ENCODE assay signal across 9 cellular contexts in the genomic region with DNA sequence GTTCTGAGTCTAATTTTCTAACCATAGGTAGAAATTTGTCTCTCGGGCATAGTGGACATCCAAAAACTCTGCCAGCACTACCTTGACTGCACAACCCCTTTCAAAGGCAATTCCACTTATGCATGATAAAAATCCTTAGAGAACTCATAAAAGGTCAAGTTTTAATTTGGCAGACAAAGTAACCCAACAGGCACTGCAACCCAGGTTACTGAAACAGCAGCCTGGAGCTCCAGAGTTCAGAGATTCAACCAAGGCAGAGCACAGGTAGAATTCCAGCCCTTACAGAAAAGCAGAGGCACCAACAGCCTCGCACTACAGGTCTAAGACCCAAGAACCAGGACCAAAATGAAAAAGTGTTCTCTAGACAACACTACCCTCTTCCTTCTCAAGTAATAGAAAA. TPM values are rescaled to one million over a fixed set of nuclear protein-coding genes. Genes with fewer than 3 reads are reported as not detected.
DNase-seq lines count a peak whose midpoint lies in the region; ATAC-seq and TF ChIP-seq lines count a peak whose summit lies in the region.
"Had no signal": no experiment of that assay in that cellular context is flagged by ENCODE, and none has a peak within 500 bp of the region (broad histone marks: within the 10 kb centered on the region; RNA-seq: fewer than 3 reads in every experiment).

No MANE protein-coding gene starts in this region.

- no peaks in the 10 kb centered on the region for H3K27me3 Mint-ChIP-seq in CD4-positive, alpha-beta memory T cell
- peaks cover 2% of the 10 kb centered on the region for H3K27me3 Mint-ChIP-seq in activated naive CD8-positive, alpha-beta T cell treated with anti-CD3 and anti-CD28 coated beads, Interleukin-2, amount 50 U/mL, for 24 hours
- H3K27me3 Mint-ChIP-seq in natural killer cell (ENCODE audit: low read depth in 2 of 2), result no peaks in the 10 kb centered on the region

- peaks cover 0 to 4% of the 10 kb centered on the region in 2 donors for H3K36me3 Mint-ChIP-seq in CD4-positive, alpha-beta memory T cell
- no peaks in the 10 kb centered on the region for H3K36me3 Mint-ChIP-seq in activated naive CD8-positive, alpha-beta T cell treated with anti-CD3 and anti-CD28 coated beads, Interleukin-2, amount 50 U/mL, for 24 hours (ENCODE audit: low read depth)
- H3K36me3 Mint-ChIP-seq in natural killer cell, result no peaks in the 10 kb centered on the region

- no peak for TF ChIP-seq EP300 in esophagus muscularis mucosa (IDR thresholded peaks at IDR 0.05)

- POLR2A ChIA-PET in CD4-positive, alpha-beta memory T cell (lab: Charles Lee; ENCODE audit: partially characterized antibody), result interaction anchor here (0.9 kb wide), 1 partner anchor 363 kb away, joined by 3 read pairs; no protein-coding TSS in a partner anchor

- H3K4me3 Mint-ChIP-seq in CD4-positive, alpha-beta memory T cell, result peak overlapping the region; percentile 71 to 90 (median 86)
- H3K4me3 Mint-ChIP-seq in activated naive CD8-positive, alpha-beta T cell treated with anti-CD3 and anti-CD28 coated beads, Interleukin-2, amount 50 U/mL, for 24 hours, result peak overlapping the region; percentile 83
- peak overlapping the region; percentile 88 for H3K4me3 Mint-ChIP-seq in natural killer cell

- no peak for ATAC-seq in activated naive CD8-positive, alpha-beta T cell treated with anti-CD3 and anti-CD28 coated beads, Interleukin-2, amount 50 U/mL, for 24 hours
- ATAC-seq in natural killer cell (no peak), HG03039 (IDR thresholded peaks at IDR 0.05; ENCODE audit: unreplicated experiment) (no peak), GM19455 (IDR thresholded peaks at IDR 0.05; ENCODE audit: unreplicated experiment) (no peak)

- intact Hi-C loops in CD4-positive, alpha-beta memory T cell (cut with micrococcal nuclease), result loop anchor here (5.0 kb wide), 1 partner anchor 571 kb away; the partner anchor contains the start of genes HADHA and HADHB
- intact Hi-C loops in natural killer cell (cut with micrococcal nuclease), result loop anchor here (2.0 to 10.0 kb wide), 2 partner anchors 207 to 307 kb away; partner anchors contain the start of gene ASXL2
- intact Hi-C loops in esophagus muscularis mucosa (cut with DNase I), result no loop called here

- 85% methylated on average over 2 of the region's 2 CpGs for WGBS in HUES64
- WGBS in esophagus muscularis mucosa, result 100% methylated on average over 2 of the region's 2 CpGs

- no peak overlapping the region for H3K9ac ChIP-seq in HUES64 (ENCODE audit: low read depth, low read length)

- no peak overlapping the region for H3K27ac ChIP-seq in CD4-positive, alpha-beta memory T cell (ENCODE audit: low read depth, low read length)
- H3K27ac ChIP-seq in HUES64 (ENCODE audit: low read depth, low read length) (no peak overlapping the region), esophagus muscularis mucosa (replicated peaks in 1 of 4) (no peak overlapping the region)
- H3K27ac ChIP-seq: pancreas had no signal

- peaks cover 20 to 36% (median 31%) of the 10 kb centered on the region in 4 donors for H3K4me1 Mint-ChIP-seq in CD4-positive, alpha-beta memory T cell
- peaks cover 29% of the 10 kb centered on the region for H3K4me1 Mint-ChIP-seq in activated naive CD8-positive, alpha-beta T cell treated with anti-CD3 and anti-CD28 coated beads, Interleukin-2, amount 50 U/mL, for 24 hours
- peaks cover 14 to 19% of the 10 kb centered on the region in 2 donors for H3K4me1 Mint-ChIP-seq in natural killer cell

- TF ChIP-seq POLR2A in esophagus muscularis mucosa (IDR thresholded peaks at IDR 0.05; ENCODE audit: low read depth), result no peak

- no peaks in the 10 kb centered on the region for H3K36me3 ChIP-seq in CD4-positive, alpha-beta memory T cell (ENCODE audit: insufficient read depth, low read length)
- H3K36me3 ChIP-seq in HUES64 (ENCODE audit: insufficient read depth, low read length) (no peaks in the 10 kb centered on the region), esophagus muscularis mucosa (no peaks in the 10 kb centered on the region), H7 (replicated peaks; ENCODE audit: control insufficient read depth, insufficient read depth, low read length) (no peaks in the 10 kb centered on the region)
- H3K36me3 ChIP-seq: pancreas had no signal

- H3K9me3 ChIP-seq in CD4-positive, alpha-beta memory T cell (ENCODE audit: control insufficient read depth in 1 of 2, low read length in 2 of 2), result no peaks in the 10 kb centered on the region
- H3K9me3 ChIP-seq in HUES64 (ENCODE audit: insufficient read depth, low read depth, low read length) (no peaks in the 10 kb centered on the region), esophagus muscularis mucosa (no peaks in the 10 kb centered on the region)
- H3K9me3 ChIP-seq: pancreas had no signal

- H3K4me1 ChIP-seq in CD4-positive, alpha-beta memory T cell (ENCODE audit: insufficient read depth, low read length), result peaks cover 28% of the 10 kb centered on the region
- H3K4me1 ChIP-seq in HUES64 (ENCODE audit: insufficient read depth, low read length) (peaks cover 37% of the 10 kb centered on the region), esophagus muscularis mucosa (peaks cover 11 to 22% (median 16%) of the 10 kb centered on the region in 4 donors)

- H3K27ac Mint-ChIP-seq in CD4-positive, alpha-beta memory T cell, result peak overlapping the region in 3 of 7 donors; percentile 15 to 83 (median 25)
- peak overlapping the region; percentile 21 for H3K27ac Mint-ChIP-seq in activated naive CD8-positive, alpha-beta T cell treated with anti-CD3 and anti-CD28 coated beads, Interleukin-2, amount 50 U/mL, for 24 hours
- H3K27ac Mint-ChIP-seq in natural killer cell, result peak overlapping the region in 1 of 2 donors; percentile 47

- H3K27me3 ChIP-seq in CD4-positive, alpha-beta memory T cell (ENCODE audit: insufficient read depth, low read length), result no peaks in the 10 kb centered on the region
- peaks cover 26% of the 10 kb centered on the region for H3K27me3 ChIP-seq in HUES64 (ENCODE audit: insufficient read depth, low read length)
- no peaks in the 10 kb centered on the region for H3K27me3 ChIP-seq in esophagus muscularis mucosa
- peaks cover 21% of the 10 kb centered on the region for H3K27me3 ChIP-seq in H7 (ENCODE audit: control insufficient read depth, insufficient read depth, low read length)
- H3K27me3 ChIP-seq: pancreas had no signal

- no peak for TF ChIP-seq CTCF in natural killer cell (IDR thresholded peaks at IDR 0.05)
- no peak for TF ChIP-seq CTCF in esophagus muscularis mucosa (IDR thresholded peaks at IDR 0.05)

- no peak for DNase-seq in CD4-positive, alpha-beta memory T cell
- no peak for DNase-seq in activated naive CD8-positive, alpha-beta T cell treated with anti-CD3 and anti-CD28 coated beads, Interleukin-2, amount 50 U/mL, for 24 hours
- DNase-seq in natural killer cell (no peak), esophagus muscularis mucosa (ENCODE audit: extremely low spot score) (no peak), H7 (no peak)

- no peaks in the 10 kb centered on the region for H3K9me3 Mint-ChIP-seq in CD4-positive, alpha-beta memory T cell
- no peaks in the 10 kb centered on the region for H3K9me3 Mint-ChIP-seq in activated naive CD8-positive, alpha-beta T cell treated with anti-CD3 and anti-CD28 coated beads, Interleukin-2, amount 50 U/mL, for 24 hours
- H3K9me3 Mint-ChIP-seq in natural killer cell, result no peaks in the 10 kb centered on the region

- H3K4me3 ChIP-seq in CD4-positive, alpha-beta memory T cell (ENCODE audit: low read length in 2 of 2), result no peak overlapping the region
- peak overlapping the region; percentile 94 for H3K4me3 ChIP-seq in HUES64 (ENCODE audit: low read length)
- no peak overlapping the region for H3K4me3 ChIP-seq in esophagus muscularis mucosa
- no peak overlapping the region for H3K4me3 ChIP-seq in H7 (ENCODE audit: insufficient read depth, low read depth, low read length)

- CTCF ChIA-PET in CD4-positive, alpha-beta memory T cell (lab: Charles Lee; ENCODE audit: partially characterized antibody), result no interaction called here

RNA-seq across cellular contexts. Expression of gene DTNB, which starts 1.8 kb away (rescaled TPM):
- 10 to 100 TPM; 42.1 to 45.3 TPM for total RNA-seq in CD4-positive, alpha-beta memory T cell
- 10 to 100 TPM; 18.0 to 24.3 TPM for polyA plus RNA-seq in CD4-positive, alpha-beta memory T cell
- polyA plus RNA-seq in HUES64 (2013, experiment 1 of 2), result 18.0 TPM
- polyA plus RNA-seq in HUES64 (2013, experiment 2 of 2), result 19.9 TPM
- total RNA-seq in natural killer cell (10 to 100 TPM; 20.8 to 33.7 (median 23.6) TPM), esophagus muscularis mucosa (1 to 10 TPM; 3.0 to 7.5 (median 4.3) TPM)
- 16.3 and 19.8 TPM in 2 replicates for total RNA-seq in H7 (2014; rRNA removed; shearing (Covaris generic))
